8 cellular contexts compared by ENCODE assay signal in genomic region chr22:36439481-36440271, GRCh38. TPM values are rescaled to one million over a fixed set of nuclear protein-coding genes. Genes with fewer than 3 reads are reported as not detected.
A peak's percentile ranks its signal among the peaks of the same experiment; 100 is the strongest.
DNase-seq lines count a peak whose midpoint lies in the region; ATAC-seq, FAIRE-seq and TF ChIP-seq lines count a peak whose summit lies in the region.

No MANE protein-coding gene starts in this region.

- no peaks in the 10 kb centered on the region for H3K9me3 Mint-ChIP-seq in CD4-positive, alpha-beta memory T cell
- no peaks in the 10 kb centered on the region for H3K9me3 Mint-ChIP-seq in neural progenitor cell

- no peaks in the 10 kb centered on the region for H3K27me3 Mint-ChIP-seq in CD4-positive, alpha-beta memory T cell
- peaks cover 2% of the 10 kb centered on the region for H3K27me3 Mint-ChIP-seq in neural progenitor cell (ENCODE audit: insufficient read depth, low read depth)

- CTCF ChIA-PET in CD4-positive, alpha-beta memory T cell (lab: Charles Lee; ENCODE audit: partially characterized antibody), result no interaction called here

- no peaks in the 10 kb centered on the region for H3K27me3 ChIP-seq in CD4-positive, alpha-beta memory T cell (ENCODE audit: insufficient read depth, low read length)
- H3K27me3 ChIP-seq in neural progenitor cell, result no peaks in the 10 kb centered on the region

- H3K4me3 ChIP-seq in CD4-positive, alpha-beta memory T cell (ENCODE audit: low read length in 2 of 2), result no peak overlapping the region
- H3K4me3 ChIP-seq in coronary artery (no peak overlapping the region), neural progenitor cell (no peak overlapping the region)

- peaks cover 17% of the 10 kb centered on the region for H3F3A ChIP-seq in neural progenitor cell (ENCODE audit: low read depth)

- no peaks in the 10 kb centered on the region for H3K36me3 ChIP-seq in CD4-positive, alpha-beta memory T cell (ENCODE audit: insufficient read depth, low read length)
- H3K36me3 ChIP-seq in neural progenitor cell, result no peaks in the 10 kb centered on the region

- peak; percentile 27; the same call in 1 of the 2 replicates for TF ChIP-seq EP300 in Ishikawa (IDR thresholded peaks at IDR 0.05; ENCODE audit: borderline replicate concordance)

- H3K27ac ChIP-seq in CD4-positive, alpha-beta memory T cell (ENCODE audit: low read depth, low read length), result no peak overlapping the region
- H3K27ac ChIP-seq in coronary artery (peak overlapping the region; percentile 14 to 64), neural progenitor cell (no peak overlapping the region)

- H2AFZ ChIP-seq in neural progenitor cell (replicated peaks), result no peak overlapping the region

- H3K79me2 ChIP-seq in neural progenitor cell (ENCODE audit: low read depth), result no peaks in the 10 kb centered on the region

- no peak for TF ChIP-seq RAD21 in Ishikawa (IDR thresholded peaks at IDR 0.05; ENCODE audit: low read depth)

- peaks cover 18 to 36% (median 27%) of the 10 kb centered on the region in 4 donors for H3K4me1 Mint-ChIP-seq in CD4-positive, alpha-beta memory T cell
- H3K4me1 Mint-ChIP-seq in neural progenitor cell, result peaks cover 32% of the 10 kb centered on the region

- H4K20me1 ChIP-seq in neural progenitor cell (ENCODE audit: low read depth), result no peaks in the 10 kb centered on the region

- no peaks in the 10 kb centered on the region for H3K9me3 ChIP-seq in CD4-positive, alpha-beta memory T cell (ENCODE audit: control insufficient read depth in 1 of 2, low read length in 2 of 2)
- no peaks in the 10 kb centered on the region for H3K9me3 ChIP-seq in neural progenitor cell (ENCODE audit: low read depth)

- FAIRE-seq in GM19239 (lab: Jason Lieb, UNC), result no peak

- H3K4me3 Mint-ChIP-seq in CD4-positive, alpha-beta memory T cell, result peak overlapping the region in 1 of 8 donors; percentile 30
- H3K4me3 Mint-ChIP-seq in neural progenitor cell, result no peak overlapping the region

- no peak for DNase-seq in CD4-positive, alpha-beta memory T cell
- DNase-seq in coronary artery (ENCODE audit: low spot score) (no peak), neural progenitor cell (ENCODE audit: low spot score) (no peak), GM19239 (ENCODE audit: insufficient read length, low spot score) (no peak), NCI-H146 (lab: John Stamatoyannopoulos, UW) (no peak)

- TF ChIP-seq CTCF in coronary artery (IDR thresholded peaks at IDR 0.05) (no peak), neural progenitor cell (IDR thresholded peaks at IDR 0.05) (no peak)

- no peak overlapping the region for H3K9ac ChIP-seq in neural progenitor cell

- peaks cover 29% of the 10 kb centered on the region for H3K4me1 ChIP-seq in CD4-positive, alpha-beta memory T cell (ENCODE audit: insufficient read depth, low read length)
- peaks cover 12% of the 10 kb centered on the region for H3K4me1 ChIP-seq in neural progenitor cell

- POLR2A ChIA-PET in CD4-positive, alpha-beta memory T cell (lab: Charles Lee; ENCODE audit: partially characterized antibody), result interaction anchor here (0.8 to 0.9 kb wide), 2 partner anchors 12 to 35 kb away, joined by 3 read pairs; no protein-coding TSS in a partner anchor

- no peak overlapping the region for H3K4me2 ChIP-seq in neural progenitor cell

- H3K27ac Mint-ChIP-seq in CD4-positive, alpha-beta memory T cell, result peak overlapping the region in 4 of 7 donors; percentile 17 to 79 (median 41)
- peak overlapping the region; percentile 81 for H3K27ac Mint-ChIP-seq in neural progenitor cell

- no peaks in the 10 kb centered on the region for H3K36me3 Mint-ChIP-seq in CD4-positive, alpha-beta memory T cell
- no peaks in the 10 kb centered on the region for H3K36me3 Mint-ChIP-seq in neural progenitor cell

- no peak for ATAC-seq in HG02623 (IDR thresholded peaks at IDR 0.05; ENCODE audit: unreplicated experiment)
- no peak for ATAC-seq in HG03342 (IDR thresholded peaks at IDR 0.05; ENCODE audit: unreplicated experiment)

- intact Hi-C loops in CD4-positive, alpha-beta memory T cell (cut with micrococcal nuclease), result no loop called here

TF ChIP-seq in Ishikawa, 13 proteins besides CTCF, POLR2A, EP300 and RAD21:
- no peak for TF ChIP-seq TAF1 (IDR thresholded peaks at IDR 0.05; ENCODE audit: low read depth)
- TF ChIP-seq YY1 (IDR thresholded peaks at IDR 0.05; ENCODE audit: low read depth), result no peak
- no peak for TF ChIP-seq REST (IDR thresholded peaks at IDR 0.05; ENCODE audit: low read depth)
- TF ChIP-seq ZBTB7A (IDR thresholded peaks at IDR 0.05; ENCODE audit: low read depth), result no peak
- TF ChIP-seq TEAD4 (IDR thresholded peaks at IDR 0.05), result no peak
- TF ChIP-seq TCF12 (IDR thresholded peaks at IDR 0.05; ENCODE audit: low read depth), result peak; percentile 38; the same call in 1 of the 2 replicates

RNA-seq across cellular contexts. Expression of gene TXN2, which starts 41.8 kb away (rescaled TPM):
- total RNA-seq in CD4-positive, alpha-beta memory T cell, result 10 to 100 TPM; 33.5 to 34.5 TPM
- 100 to 1,000 TPM; 103 to 148 TPM for polyA plus RNA-seq in CD4-positive, alpha-beta memory T cell
- total RNA-seq in neural progenitor cell (ENCODE audit: low replicate concordance), result 19.8 and 31.8 TPM in 2 replicates

RNA-seq across cellular contexts. Expression of gene MYH9, which starts 51.9 kb away (rescaled TPM):
- 100 to 1,000 TPM; 717 to 734 TPM for total RNA-seq in CD4-positive, alpha-beta memory T cell
- 100 to 1,000 TPM in 1 of 2 donors, 10 to 100 TPM in 1; 17.3 to 476 TPM for polyA plus RNA-seq in CD4-positive, alpha-beta memory T cell
- total RNA-seq in neural progenitor cell (ENCODE audit: low replicate concordance), result 77.2 and 189 TPM in 2 replicates

Comparison
In these comparisons a context has a peak if more than half of its experiments do, and no peak if none do; other contexts are left out.
1. H3K27ac ChIP-seq: peak in coronary artery (2 of 2); none in CD4-positive, alpha-beta memory T cell (single experiment) and neural progenitor cell (single experiment).